ENCODE assay signal across 9 cellular contexts in the genomic region with DNA sequence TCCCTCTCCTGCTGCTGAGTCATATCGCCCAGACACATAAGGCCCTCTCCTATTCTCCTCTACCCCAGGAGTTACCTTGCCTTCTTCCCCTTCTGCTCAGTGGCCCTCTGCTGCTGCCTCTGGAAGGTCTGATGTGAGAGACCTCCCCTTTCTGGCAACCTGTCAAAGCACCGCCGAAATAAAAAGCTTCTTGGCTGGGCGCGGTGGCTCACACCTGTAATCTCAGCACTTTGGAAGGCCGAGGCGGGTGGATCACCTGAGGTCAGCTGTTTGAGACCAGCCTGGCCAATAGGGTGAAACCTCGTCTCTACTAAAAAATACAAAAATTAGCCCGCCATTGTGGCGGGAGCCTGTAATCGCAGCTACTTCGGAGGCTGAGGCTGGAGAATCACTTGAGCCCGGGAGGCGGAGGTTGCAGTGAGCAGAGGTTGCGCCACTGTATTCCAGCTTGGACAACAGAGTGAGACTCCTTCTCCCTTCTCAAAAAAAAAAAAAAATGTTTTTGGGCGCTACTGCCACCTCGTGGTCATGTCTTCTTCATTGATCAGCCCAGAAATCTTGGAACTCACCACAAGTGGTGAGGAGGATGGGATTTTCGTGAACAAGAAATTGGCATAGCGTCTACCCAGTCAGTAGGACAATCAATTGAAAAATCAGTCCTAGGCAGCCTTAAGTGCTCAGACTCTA. TPM values are rescaled to one million over a fixed set of nuclear protein-coding genes. Genes with fewer than 3 reads are reported as not detected.
DNase-seq lines count a peak whose midpoint lies in the region; ATAC-seq, FAIRE-seq and TF ChIP-seq lines count a peak whose summit lies in the region.
"Had no signal": no experiment of that assay in that cellular context is flagged by ENCODE, and none has a peak within 500 bp of the region (broad histone marks: within the 10 kb centered on the region; RNA-seq: fewer than 3 reads in every experiment).

No MANE protein-coding gene starts in this region.

- intact Hi-C loops in naive thymus-derived CD4-positive, alpha-beta T cell (cut with micrococcal nuclease) = loop anchor here (1.0 to 5.0 kb wide), 3 partner anchors 98 to 1117 kb away; no protein-coding TSS in a partner anchor

- no peak overlapping the region for H3K27ac ChIP-seq in naive thymus-derived CD4-positive, alpha-beta T cell (ENCODE audit: low read depth, low read length)

- TF ChIP-seq CTCF in BJ (IDR thresholded peaks at IDR 0.05; ENCODE audit: insufficient read depth, low read depth, low read length) (peak; percentile 51), choroid plexus epithelial cell (conservative IDR thresholded peaks at IDR 0.05; ENCODE audit: low read depth, low read length) (peak; percentile 57)

- no peaks in the 10 kb centered on the region for H3K4me1 Mint-ChIP-seq in naive thymus-derived CD4-positive, alpha-beta T cell
- H3K4me1 Mint-ChIP-seq in stimulated activated memory B cell treated with anti-CD40 and anti-IgM and Interleukin-4, amounts not matched to agents 10 μg/mL and 1 μg/mL and 100 μg/mL, for 72 hours = no peaks in the 10 kb centered on the region

- DNase-seq in BJ (ENCODE audit: low read depth) (no peak), GM12891 (ENCODE audit: insufficient read length, low spot score) (no peak), NCI-H226 (peak; percentile 3), choroid plexus epithelial cell (ENCODE audit: low read depth) (peak; percentile 46), AG08396 (ENCODE audit: low spot score) (no peak), DMS153 (lab: John Stamatoyannopoulos, UW) (no peak)
- peak in 6 of 9 donors; percentile 13 to 37 (median 29) for DNase-seq in naive thymus-derived CD4-positive, alpha-beta T cell

- no peaks in the 10 kb centered on the region for H3K36me3 Mint-ChIP-seq in naive thymus-derived CD4-positive, alpha-beta T cell
- H3K36me3 Mint-ChIP-seq in stimulated activated memory B cell treated with anti-CD40 and anti-IgM and Interleukin-4, amounts not matched to agents 10 μg/mL and 1 μg/mL and 100 μg/mL, for 72 hours = no peaks in the 10 kb centered on the region

- H3K27me3 ChIP-seq in BJ (ENCODE audit: control insufficient read depth, insufficient read depth, low read length) = no peaks in the 10 kb centered on the region
- H3K27me3 ChIP-seq in naive thymus-derived CD4-positive, alpha-beta T cell (ENCODE audit: control insufficient read depth in 2 of 2, insufficient read depth in 2 of 2, low read length in 2 of 2) = no peaks in the 10 kb centered on the region

- FAIRE-seq in GM12891 (lab: Jason Lieb, UNC) = peak; percentile 50
- FAIRE-seq: endometrium had no signal

- no peaks in the 10 kb centered on the region for H3K9me3 ChIP-seq in naive thymus-derived CD4-positive, alpha-beta T cell (ENCODE audit: control insufficient read depth in 2 of 3, low read length in 3 of 3)

- ATAC-seq in naive thymus-derived CD4-positive, alpha-beta T cell = peak; percentile 54
- no peak for ATAC-seq in stimulated activated memory B cell treated with anti-CD40 and anti-IgM and Interleukin-4, amounts not matched to agents 10 μg/mL and 1 μg/mL and 100 μg/mL, for 72 hours

- TF ChIP-seq POLR2A in GM12891 (IDR thresholded peaks at IDR 0.05; ENCODE audit: low read depth, low read length) = no peak

- no peaks in the 10 kb centered on the region for H3K36me3 ChIP-seq in BJ (ENCODE audit: control insufficient read depth, insufficient read depth, low read length)
- no peaks in the 10 kb centered on the region for H3K36me3 ChIP-seq in naive thymus-derived CD4-positive, alpha-beta T cell (ENCODE audit: control insufficient read depth in 2 of 3, insufficient read depth in 3 of 3, low read length in 3 of 3)

- CTCF ChIA-PET in BJ (lab: Yijun Ruan, JAX) = interaction anchor here (1.2 to 2.0 kb wide), 3 partner anchors 18 to 99 kb away, joined by 3 to 10 read pairs (median 8); no protein-coding TSS in a partner anchor
- CTCF ChIA-PET in naive thymus-derived CD4-positive, alpha-beta T cell (lab: Charles Lee) = interaction anchor here (0.6 to 0.7 kb wide), 2 partner anchors 42 to 101 kb away, joined by 3 to 5 read pairs; no protein-coding TSS in a partner anchor

- POLR2A ChIA-PET in BJ (lab: Charles Lee) = no interaction called here
- POLR2A ChIA-PET in naive thymus-derived CD4-positive, alpha-beta T cell (lab: Charles Lee) = no interaction called here

- H3K9me3 Mint-ChIP-seq in naive thymus-derived CD4-positive, alpha-beta T cell = no peaks in the 10 kb centered on the region
- no peaks in the 10 kb centered on the region for H3K9me3 Mint-ChIP-seq in stimulated activated memory B cell treated with anti-CD40 and anti-IgM and Interleukin-4, amounts not matched to agents 10 μg/mL and 1 μg/mL and 100 μg/mL, for 72 hours

- H3K27me3 Mint-ChIP-seq in naive thymus-derived CD4-positive, alpha-beta T cell = no peaks in the 10 kb centered on the region
- H3K27me3 Mint-ChIP-seq in stimulated activated memory B cell treated with anti-CD40 and anti-IgM and Interleukin-4, amounts not matched to agents 10 μg/mL and 1 μg/mL and 100 μg/mL, for 72 hours = no peaks in the 10 kb centered on the region

- H3K27ac Mint-ChIP-seq in naive thymus-derived CD4-positive, alpha-beta T cell = peak overlapping the region in 1 of 9 donors; percentile 25
- no peak overlapping the region for H3K27ac Mint-ChIP-seq in stimulated activated memory B cell treated with anti-CD40 and anti-IgM and Interleukin-4, amounts not matched to agents 10 μg/mL and 1 μg/mL and 100 μg/mL, for 72 hours

- H3K4me3 ChIP-seq in BJ (ENCODE audit: low read depth, low read length) (no peak overlapping the region), choroid plexus epithelial cell (ENCODE audit: low read depth, low read length) (no peak overlapping the region)
- H3K4me3 ChIP-seq in naive thymus-derived CD4-positive, alpha-beta T cell (ENCODE audit: low read length) = no peak overlapping the region

- H3K4me1 ChIP-seq in naive thymus-derived CD4-positive, alpha-beta T cell (ENCODE audit: control insufficient read depth in 2 of 2, insufficient read depth in 2 of 2, low read length in 2 of 2) = no peaks in the 10 kb centered on the region

- no peak overlapping the region for H3K4me3 Mint-ChIP-seq in naive thymus-derived CD4-positive, alpha-beta T cell
- no peak overlapping the region for H3K4me3 Mint-ChIP-seq in stimulated activated memory B cell treated with anti-CD40 and anti-IgM and Interleukin-4, amounts not matched to agents 10 μg/mL and 1 μg/mL and 100 μg/mL, for 72 hours

TF ChIP-seq in GM12891, 5 proteins besides CTCF, POLR2A, EP300 and RAD21:
- TF ChIP-seq POLR2AphosphoS5 (IDR thresholded peaks at IDR 0.05; ENCODE audit: low read depth, low read length) (no peak), POU2F2 (IDR thresholded peaks at IDR 0.05; ENCODE audit: low read depth, low read length) (no peak), TAF1 (IDR thresholded peaks at IDR 0.05; ENCODE audit: low read depth, low read length) (no peak), SPI1 (IDR thresholded peaks at IDR 0.05; ENCODE audit: low read depth, low read length) (no peak), PAX5 (IDR thresholded peaks at IDR 0.05; ENCODE audit: insufficient read depth, low read length, severe bottlenecking) (no peak)

RNA-seq across cellular contexts. Expression of gene ZXDA, which starts 8.6 kb away (rescaled TPM):
- polyA plus RNA-seq in BJ (2011; rRNA removed) = 1.5 and 1.6 TPM in 2 replicates
- 4.6 and 4.7 TPM in 2 replicates for polyA minus RNA-seq in BJ (2011; rRNA and poly(A)+ RNA removed)
- 0.86 TPM for polyA plus RNA-seq in GM12891 (2012; ENCODE audit: low read depth, missing spikeins)
- 10 to 100 TPM in 4 of 5 experiments, 1 to 10 TPM in 1; 5.4 to 13.2 (median 10.5) TPM for total RNA-seq in naive thymus-derived CD4-positive, alpha-beta T cell
- 1 to 10 TPM; 3.0 TPM for polyA plus RNA-seq in naive thymus-derived CD4-positive, alpha-beta T cell

Comparison
In these comparisons a context has a peak if more than half of its experiments do, and no peak if none do; other contexts are left out.
1. DNase-seq: peak in NCI-H226 (single experiment), choroid plexus epithelial cell (single experiment) and naive thymus-derived CD4-positive, alpha-beta T cell (6 of 9); none in BJ (single experiment), GM12891 (single experiment), AG08396 (single experiment) and DMS153 (single experiment).